ENCODE assay signal across 8 cellular contexts in genomic region chr16:66662445-66663194, GRCh38. TPM values are rescaled to one million over a fixed set of nuclear protein-coding genes. Genes with fewer than 3 reads are reported as not detected.
DNase-seq lines count a peak whose midpoint lies in the region; ATAC-seq and TF ChIP-seq lines count a peak whose summit lies in the region.

No MANE protein-coding gene starts in this region.

- H3K36me3 ChIP-seq in DND-41 (ENCODE audit: insufficient read depth, low read length): no peaks in the 10 kb centered on the region

- H3K4me3 Mint-ChIP-seq in activated CD4-positive, alpha-beta T cell treated with anti-CD3 and anti-CD28 coated beads for 36 hours: no peak overlapping the region
- no peak overlapping the region for H3K4me3 Mint-ChIP-seq in activated CD4-positive, alpha-beta T cell treated with anti-CD3 and anti-CD28 coated beads, Interleukin-2, amount 10 ng/mL, durations not matched to agents 7 days and 5 days

- no peaks in the 10 kb centered on the region for H3K4me1 Mint-ChIP-seq in activated CD4-positive, alpha-beta T cell treated with anti-CD3 and anti-CD28 coated beads for 36 hours
- H3K4me1 Mint-ChIP-seq in activated CD4-positive, alpha-beta T cell treated with anti-CD3 and anti-CD28 coated beads, Interleukin-2, amount 10 ng/mL, durations not matched to agents 7 days and 5 days: peaks cover 5% of the 10 kb centered on the region

- peaks cover 3% of the 10 kb centered on the region for H3K27me3 Mint-ChIP-seq in activated CD4-positive, alpha-beta T cell treated with anti-CD3 and anti-CD28 coated beads for 36 hours
- H3K27me3 Mint-ChIP-seq in activated CD4-positive, alpha-beta T cell treated with anti-CD3 and anti-CD28 coated beads, Interleukin-2, amount 10 ng/mL, durations not matched to agents 7 days and 5 days: peaks cover 10% of the 10 kb centered on the region

- H3K27ac Mint-ChIP-seq in activated CD4-positive, alpha-beta T cell treated with anti-CD3 and anti-CD28 coated beads for 36 hours: no peak overlapping the region
- H3K27ac Mint-ChIP-seq in activated CD4-positive, alpha-beta T cell treated with anti-CD3 and anti-CD28 coated beads, Interleukin-2, amount 10 ng/mL, durations not matched to agents 7 days and 5 days: no peak overlapping the region

- no peak overlapping the region for H3K4me3 ChIP-seq in DND-41 (ENCODE audit: low read depth in 1 of 2, low read length in 2 of 2)
- H3K4me3 ChIP-seq in coronary artery: no peak overlapping the region

- TF ChIP-seq CTCF in DND-41 (IDR thresholded peaks at IDR 0.05; ENCODE audit: borderline replicate concordance, extremely low read depth, low read length, poor library complexity, severe bottlenecking): peak; percentile 48
- no peak for TF ChIP-seq CTCF in coronary artery (IDR thresholded peaks at IDR 0.05)

- no peaks in the 10 kb centered on the region for H3K36me3 Mint-ChIP-seq in activated CD4-positive, alpha-beta T cell treated with anti-CD3 and anti-CD28 coated beads for 36 hours (ENCODE audit: low read depth)
- no peaks in the 10 kb centered on the region for H3K36me3 Mint-ChIP-seq in activated CD4-positive, alpha-beta T cell treated with anti-CD3 and anti-CD28 coated beads, Interleukin-2, amount 10 ng/mL, durations not matched to agents 7 days and 5 days (ENCODE audit: low read depth)

- no peaks in the 10 kb centered on the region for H3K9me3 ChIP-seq in DND-41 (ENCODE audit: insufficient read depth, low read length, severe bottlenecking)

- POLR2A ChIA-PET in activated CD4-positive, alpha-beta T cell treated with anti-CD3 and anti-CD28 coated beads for 36 hours (lab: Charles Lee): no interaction called here
- POLR2A ChIA-PET in activated CD4-positive, alpha-beta T cell treated with anti-CD3 and anti-CD28 coated beads, Interleukin-2, amount 10 ng/mL, durations not matched to agents 7 days and 5 days (lab: Charles Lee): no interaction called here

- no peak overlapping the region for H3K9ac ChIP-seq in DND-41 (ENCODE audit: low read depth, low read length)

- CTCF ChIA-PET in activated CD4-positive, alpha-beta T cell treated with anti-CD3 and anti-CD28 coated beads for 36 hours (lab: Charles Lee): interaction anchor here (0.7 to 4.3 kb wide), 5 partner anchors 10 to 205 kb away, joined by 3 to 47 read pairs (median 3); no protein-coding TSS in a partner anchor
- CTCF ChIA-PET in activated CD4-positive, alpha-beta T cell treated with anti-CD3 and anti-CD28 coated beads, Interleukin-2, amount 10 ng/mL, durations not matched to agents 7 days and 5 days (lab: Charles Lee): interaction anchor here (0.8 to 3.9 kb wide), 5 partner anchors 11 to 211 kb away, joined by 3 to 42 read pairs (median 3); no protein-coding TSS in a partner anchor

- no peaks in the 10 kb centered on the region for H3K9me3 Mint-ChIP-seq in activated CD4-positive, alpha-beta T cell treated with anti-CD3 and anti-CD28 coated beads for 36 hours (ENCODE audit: low read depth)
- H3K9me3 Mint-ChIP-seq in activated CD4-positive, alpha-beta T cell treated with anti-CD3 and anti-CD28 coated beads, Interleukin-2, amount 10 ng/mL, durations not matched to agents 7 days and 5 days: no peaks in the 10 kb centered on the region

- intact Hi-C loops in activated CD4-positive, alpha-beta T cell treated with anti-CD3 and anti-CD28 coated beads for 36 hours (cut with DNase I, micrococcal nuclease): no loop called here

- no peaks in the 10 kb centered on the region for H3K4me1 ChIP-seq in DND-41 (ENCODE audit: insufficient read depth, low read length)

- DNase-seq in DND-41 (no peak), MV-4-11 (lab: John Stamatoyannopoulos, UW) (peak; percentile 23), coronary artery (ENCODE audit: low spot score) (no peak), middle frontal gyrus (ENCODE audit: extremely low spot score, low spot score) (peak; percentile 24), NCI-H446 (lab: John Stamatoyannopoulos, UW) (no peak)
- no peak for DNase-seq in activated CD4-positive, alpha-beta T cell treated with anti-CD3 and anti-CD28 coated beads for 36 hours
- no peak for DNase-seq in activated CD4-positive, alpha-beta T cell treated with anti-CD3 and anti-CD28 coated beads, Interleukin-2, amount 10 ng/mL, durations not matched to agents 7 days and 5 days

- no peaks in the 10 kb centered on the region for H3K27me3 ChIP-seq in DND-41 (ENCODE audit: insufficient read depth, low read length, poor library complexity)

- H3K27ac ChIP-seq in DND-41 (ENCODE audit: low read length) (no peak overlapping the region), coronary artery (peak overlapping the region; percentile 8 to 42)

- ATAC-seq in DND-41 (ENCODE audit: insufficient read depth, low read depth): peak; percentile 45; the same call in 1 of the 3 replicates
- ATAC-seq in activated CD4-positive, alpha-beta T cell treated with anti-CD3 and anti-CD28 coated beads for 36 hours: no peak
- no peak for ATAC-seq in GM18907 (IDR thresholded peaks at IDR 0.05; ENCODE audit: unreplicated experiment)

- H2AFZ ChIP-seq in DND-41 (ENCODE audit: low read depth, low read length): no peak overlapping the region

- H4K20me1 ChIP-seq in DND-41 (ENCODE audit: insufficient read depth, low read length): no peaks in the 10 kb centered on the region

- H3K79me2 ChIP-seq in DND-41 (ENCODE audit: insufficient read depth, low read length): no peaks in the 10 kb centered on the region

- no peak overlapping the region for H3K4me2 ChIP-seq in DND-41 (ENCODE audit: insufficient read depth, low read length)

RNA-seq across cellular contexts. Expression of gene CMTM4, which starts 33.9 kb away (rescaled TPM):
- total RNA-seq in activated CD4-positive, alpha-beta T cell treated with anti-CD3 and anti-CD28 coated beads for 36 hours: 1 to 10 TPM; 3.3 to 4.5 TPM
- total RNA-seq in activated CD4-positive, alpha-beta T cell treated with anti-CD3 and anti-CD28 coated beads, Interleukin-2, amount 10 ng/mL, durations not matched to agents 7 days and 5 days: under 1 TPM; 0.73 to 0.84 TPM

RNA-seq across cellular contexts. Expression of gene CMTM3, which starts 58.1 kb away (rescaled TPM):
- 10 to 100 TPM; 53.7 to 59.7 TPM for total RNA-seq in activated CD4-positive, alpha-beta T cell treated with anti-CD3 and anti-CD28 coated beads for 36 hours
- total RNA-seq in activated CD4-positive, alpha-beta T cell treated with anti-CD3 and anti-CD28 coated beads, Interleukin-2, amount 10 ng/mL, durations not matched to agents 7 days and 5 days: 100 to 1,000 TPM; 100 to 107 TPM

Comparison
In these comparisons a context has a peak if more than half of its experiments do, and no peak if none do; other contexts are left out.
1. DNase-seq: peak in MV-4-11 (single experiment) and middle frontal gyrus (single experiment); none in DND-41 (single experiment), coronary artery (single experiment), activated CD4-positive, alpha-beta T cell treated with anti-CD3 and anti-CD28 coated beads for 36 hours (single experiment), activated CD4-positive, alpha-beta T cell treated with anti-CD3 and anti-CD28 coated beads, Interleukin-2, amount 10 ng/mL, durations not matched to agents 7 days and 5 days (single experiment) and NCI-H446 (0 of 2).